ENCODE assay signal across 23 cellular contexts in the genomic region with DNA sequence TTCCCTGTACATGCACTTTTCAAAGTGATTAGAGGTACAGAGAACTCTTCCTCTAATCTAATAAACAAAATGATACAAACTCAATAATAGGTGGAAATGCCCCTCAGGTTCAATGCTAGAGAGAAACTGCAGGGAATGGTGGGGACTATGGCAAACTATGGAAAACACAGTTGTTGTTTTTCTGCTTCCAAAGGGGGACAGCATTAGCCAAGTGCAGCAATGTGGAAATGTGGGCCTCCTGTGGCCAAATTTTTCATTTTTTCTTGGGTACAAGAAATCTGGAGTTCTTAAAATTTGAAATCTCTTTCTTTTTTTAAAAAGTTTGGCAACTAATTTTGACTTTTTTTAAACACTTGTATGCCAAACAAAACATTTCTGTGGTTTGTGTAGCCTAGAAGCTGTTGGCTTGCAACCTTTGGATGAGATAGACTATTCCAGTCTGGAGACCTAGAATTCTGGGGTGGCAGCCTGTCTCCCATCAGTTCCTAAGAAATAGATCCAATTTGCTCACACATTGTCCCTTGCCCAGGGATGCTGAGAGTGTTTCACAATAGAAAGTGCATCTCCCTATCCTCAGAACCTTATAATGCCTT.
"Had no signal": no experiment of that assay in that cellular context is flagged by ENCODE, and none has a peak within 500 bp of the region (broad histone marks: within the 10 kb centered on the region; RNA-seq: fewer than 3 reads in every experiment).

No MANE protein-coding gene starts in this region.

- ATAC-seq: activated CD4-positive, CD25-positive, alpha-beta regulatory T cell treated with anti-CD3 and anti-CD28 coated beads, Interleukin-2, amount 50 U/mL, for 24 hours; activated CD8-positive, alpha-beta T cell treated with anti-CD3 and anti-CD28 coated beads for 36 hours; Panc1 had no signal

- H3K4me1 ChIP-seq: adrenal gland, breast epithelium had no signal

- DNase-seq: activated CD4-positive, alpha-beta T cell treated with anti-CD3 and anti-CD28 coated beads for 4 hours; activated CD8-positive, alpha-beta memory T cell treated with anti-CD3 and anti-CD28 coated beads, Interleukin-2, amount 50 U/mL, for 4 hours; activated CD8-positive, alpha-beta T cell treated with anti-CD3 and anti-CD28 coated beads for 36 hours; activated naive CD4-positive, alpha-beta T cell treated with anti-CD3 and anti-CD28 coated beads, Interleukin-2, amount 50 U/mL, for 16 hours; activated naive CD8-positive, alpha-beta T cell treated with anti-CD3 and anti-CD28 coated beads, Interleukin-2, amount 10 ng/mL, durations not matched to agents 7 days and 5 days; adrenal gland; anterior cingulate cortex; MV-4-11; NCI-H1105; NCI-H1436; NCI-H1694 treated with DMSO at 0.1 percent for 48 hours; NCI-H2029 treated with DMSO at 0.1 percent for 48 hours; NCI-H510A treated with DMSO at 0.1 percent for 48 hours; NCI-H69; NK-92 treated with Interleukin-12 subunit alpha and Interleukin-12 subunit beta, amount 100 ng/mL, for 24 hours; OCI-M1; RPMI8226; SHP77 had no signal

- H3K27me3 ChIP-seq: adrenal gland, breast epithelium, SJSA1 had no signal

- H3K4me3 ChIP-seq: adrenal gland, breast epithelium, SJSA1 had no signal

- H3K9me3 ChIP-seq: adrenal gland, breast epithelium, SJSA1 had no signal

- H3K27ac ChIP-seq: adrenal gland, breast epithelium, KMS-11, SJSA1 had no signal
